Comparison of ENCODE assay signal across 11 cellular contexts in the genomic region with DNA sequence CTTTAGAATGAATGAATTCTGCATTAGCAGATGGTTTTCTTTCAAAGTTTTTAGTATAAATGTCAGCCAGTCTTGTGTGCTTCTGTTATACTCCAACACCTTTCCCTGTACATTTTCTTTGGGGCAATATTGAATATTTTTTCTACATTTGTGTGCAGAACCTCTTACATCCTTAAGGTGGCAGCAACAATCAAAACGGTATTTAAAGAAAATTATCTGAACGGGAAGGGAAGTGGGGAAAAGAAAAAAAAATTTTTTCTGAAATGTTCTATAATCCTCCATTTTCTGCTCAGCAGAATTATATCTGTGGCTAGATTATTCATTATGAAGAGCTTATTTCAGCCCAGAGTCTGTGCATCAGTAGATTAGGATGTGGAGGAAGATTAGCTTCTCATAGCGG.
DNase-seq lines count a peak whose midpoint lies in the region; ATAC-seq, FAIRE-seq and TF ChIP-seq lines count a peak whose summit lies in the region.
"Had no signal": no experiment of that assay in that cellular context is flagged by ENCODE, and none has a peak within 500 bp of the region (broad histone marks: within the 10 kb centered on the region; RNA-seq: fewer than 3 reads in every experiment).

No MANE protein-coding gene starts in this region.

- H4K20me1 ChIP-seq in osteoblast (ENCODE audit: insufficient read depth, low read length): no peaks in the 10 kb centered on the region

- no peaks in the 10 kb centered on the region for H3K9me3 ChIP-seq in osteoblast (ENCODE audit: low read depth, low read length)

- DNase-seq in NCI-H2227 (lab: John Stamatoyannopoulos, UW; ENCODE audit: unreplicated experiment): peak; percentile 17
- DNase-seq in NCI-H2227 treated with DMSO at 0.1 percent for 48 hours (lab: John Stamatoyannopoulos, UW): no peak
- DNase-seq in LoVo (ENCODE audit: low spot score): peak; percentile 3
- peak; percentile 1 for DNase-seq in bronchial epithelial cell (ENCODE audit: low read depth)
- no peak for DNase-seq in osteoblast (ENCODE audit: insufficient read length, low spot score, missing footprints)
- DNase-seq in NCI-H146 (lab: John Stamatoyannopoulos, UW): no peak
- DNase-seq: activated T-cell treated with anti-CD3 and anti-CD28 coated beads, Interleukin-2, amount 50 U/mL, for 72 hours; erythroblast had no signal

- no peak for FAIRE-seq in bronchial epithelial cell (lab: Jason Lieb, UNC)

- no peak overlapping the region for H2AFZ ChIP-seq in osteoblast (ENCODE audit: low read length)

- no peak overlapping the region for H3K4me2 ChIP-seq in osteoblast (ENCODE audit: insufficient read depth, low read length)

- no peaks in the 10 kb centered on the region for H3K27me3 ChIP-seq in bronchial epithelial cell (ENCODE audit: control insufficient read depth, insufficient read depth, low read length)
- H3K27me3 ChIP-seq in osteoblast (ENCODE audit: insufficient read depth, low read length): no peaks in the 10 kb centered on the region

- no peaks in the 10 kb centered on the region for H3K4me1 ChIP-seq in osteoblast (ENCODE audit: insufficient read depth, low read length)

- TF ChIP-seq CTCF in bronchial epithelial cell (IDR thresholded peaks at IDR 0.05; ENCODE audit: insufficient read depth, low read length, severe bottlenecking): peak; percentile 21
- peak; percentile 28 for TF ChIP-seq CTCF in osteoblast (IDR thresholded peaks at IDR 0.05; ENCODE audit: extremely low read depth, low read depth, low read length)

- H3K4me3 ChIP-seq in bronchial epithelial cell (ENCODE audit: low read depth, low read length): no peak overlapping the region
- no peak overlapping the region for H3K4me3 ChIP-seq in osteoblast (ENCODE audit: insufficient read depth, low read length)

- no peak for ATAC-seq in HG02798 (IDR thresholded peaks at IDR 0.05; ENCODE audit: poor library complexity, unreplicated experiment)
- no peak for ATAC-seq in HG03039 (IDR thresholded peaks at IDR 0.05; ENCODE audit: unreplicated experiment)
- ATAC-seq: activated T-cell treated with anti-CD3 and anti-CD28 coated beads, Interleukin-2, amount 50 U/mL, for 72 hours; natural killer cell treated with Interleukin-12 subunit alpha and Interleukin-12 subunit beta and Interleukin-15 and Interleukin-18, amount 100 ng/mL, for 72 hours had no signal

- no peaks in the 10 kb centered on the region for H3K79me2 ChIP-seq in osteoblast (ENCODE audit: insufficient read depth, low read length)

- H3K36me3 ChIP-seq in bronchial epithelial cell (ENCODE audit: control insufficient read depth, insufficient read depth, low read length): no peaks in the 10 kb centered on the region
- no peaks in the 10 kb centered on the region for H3K36me3 ChIP-seq in osteoblast (ENCODE audit: insufficient read depth, low read length)

- no peak overlapping the region for H3K27ac ChIP-seq in osteoblast (ENCODE audit: low read depth, low read length)

Comparison
In these comparisons a context has a peak if more than half of its experiments do, and no peak if none do; other contexts are left out.
1. DNase-seq: peak in NCI-H2227 (single experiment), LoVo (single experiment) and bronchial epithelial cell (single experiment); none in NCI-H2227 treated with DMSO at 0.1 percent for 48 hours (single experiment), osteoblast (single experiment) and NCI-H146 (single experiment).